10 cellular contexts compared by ENCODE assay signal in the genomic region with DNA sequence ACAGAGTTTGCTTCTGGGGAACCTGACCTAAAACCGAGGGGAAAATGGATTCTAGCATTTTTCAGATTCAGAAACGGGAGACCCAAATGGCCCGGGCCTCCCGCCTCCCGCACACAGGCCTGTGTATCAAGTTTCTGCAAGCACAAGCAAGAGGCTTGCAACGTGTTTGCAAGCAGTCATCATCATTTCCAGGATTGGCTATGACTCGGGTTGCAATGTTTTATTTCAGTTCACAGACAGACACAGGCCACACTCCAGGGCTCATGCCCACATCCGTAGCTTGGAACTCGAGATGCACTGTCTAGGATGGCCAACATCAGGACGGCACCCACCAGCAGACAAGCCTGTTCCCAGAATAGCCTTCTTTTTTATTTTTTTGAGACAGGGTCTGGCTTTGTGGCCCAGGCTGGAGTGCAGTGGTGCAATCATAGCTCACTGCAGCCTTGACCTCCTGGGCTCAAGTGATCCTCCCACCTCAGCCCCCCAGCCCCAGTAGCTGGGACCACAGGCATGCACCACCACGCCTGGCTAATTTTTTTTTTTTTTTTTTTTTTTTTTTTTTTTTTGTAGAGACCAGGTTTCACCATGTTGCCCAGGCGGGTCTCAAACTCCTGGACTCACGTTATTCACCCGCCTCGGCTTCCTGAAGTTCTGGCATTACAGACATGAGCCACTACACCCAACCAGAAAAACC.
DNase-seq lines count a peak whose midpoint lies in the region; ATAC-seq and TF ChIP-seq lines count a peak whose summit lies in the region.
"Had no signal": no experiment of that assay in that cellular context is flagged by ENCODE, and none has a peak within 500 bp of the region (broad histone marks: within the 10 kb centered on the region; RNA-seq: fewer than 3 reads in every experiment).

No MANE protein-coding gene starts in this region.

- POLR2A ChIA-PET in RWPE1 (lab: Yijun Ruan, JAX; ENCODE audit: low non-redundant PET): no interaction called here

- no peak for TF ChIP-seq CTCF in AG09319 (IDR thresholded peaks at IDR 0.05; ENCODE audit: low read depth, low read length)
- no peak for TF ChIP-seq CTCF in RWPE1 (conservative IDR thresholded peaks at IDR 0.05; ENCODE audit: low read depth)
- no peak for TF ChIP-seq CTCF in fibroblast of the aortic adventitia (IDR thresholded peaks at IDR 0.05; ENCODE audit: insufficient read depth, low read length)
- no peak for TF ChIP-seq CTCF in omental fat pad (IDR thresholded peaks at IDR 0.05)
- TF ChIP-seq CTCF in GM13977 (IDR thresholded peaks at IDR 0.05; ENCODE audit: extremely low read depth, insufficient read depth, missing control alignments): no peak

- in situ Hi-C loops in GM13977 (cut with MboI; ENCODE audit: low pct_unique_long_range_greater_than_20kb, low sequenced_read_pairs, unreplicated experiment): loop anchor here (25.0 kb wide), 1 partner anchor 473 kb away; no protein-coding TSS in a partner anchor

- H3K27ac ChIP-seq in RWPE1: peak overlapping the region; percentile 84

- CTCF ChIA-PET in RWPE1 (lab: Yijun Ruan, JAX): interaction anchor here (1.0 to 1.4 kb wide), 2 partner anchors 18 kb away, joined by 4 read pairs; no protein-coding TSS in a partner anchor

- DNase-seq in AG09319 (ENCODE audit: extremely low read depth, low read depth) (peak; percentile 58), RWPE1 (ENCODE audit: low spot score) (peak; percentile 21), fibroblast of the aortic adventitia (ENCODE audit: low read depth) (peak; percentile 84), omental fat pad (ENCODE audit: low spot score) (no peak), globus pallidus (ENCODE audit: low spot score) (no peak), GM13977 (ENCODE audit: low spot score) (no peak)
- DNase-seq: DND-41; stimulated activated naive CD4-positive, alpha-beta T cell had no signal

- H3K4me3 ChIP-seq in fibroblast of the aortic adventitia (ENCODE audit: low read depth, low read length): peak overlapping the region; percentile 46

- ATAC-seq in omental fat pad (ENCODE audit: low FRiP score) (peak; percentile 38), GM18870 (IDR thresholded peaks at IDR 0.05; ENCODE audit: unreplicated experiment) (no peak), HG03432 (IDR thresholded peaks at IDR 0.05; ENCODE audit: unreplicated experiment) (no peak)

Comparison
In these comparisons a context has a peak if more than half of its experiments do, and no peak if none do; other contexts are left out.
1. DNase-seq: peak in AG09319 (single experiment), RWPE1 (single experiment) and fibroblast of the aortic adventitia (single experiment); none in omental fat pad (single experiment), globus pallidus (single experiment) and GM13977 (single experiment).